9 cellular contexts compared by ENCODE assay signal in the genomic region with DNA sequence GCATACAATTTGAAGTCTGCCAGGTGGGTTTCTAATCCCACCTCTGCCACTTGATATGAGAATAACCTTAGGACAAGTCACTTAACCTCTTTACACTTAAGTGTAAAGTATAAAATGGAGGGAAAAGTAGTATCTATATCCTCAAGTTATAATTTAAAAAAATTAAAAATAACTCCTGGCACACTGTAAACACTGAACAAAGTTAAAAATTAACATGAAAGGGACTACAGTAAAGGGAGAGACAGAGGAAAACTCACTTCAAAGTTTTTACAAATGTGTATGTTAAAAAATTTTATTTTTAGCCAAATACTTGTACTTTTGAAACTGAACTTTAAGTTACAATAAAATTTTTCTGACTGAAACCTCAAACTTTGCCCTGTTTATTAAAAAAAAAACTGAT.
"Had no signal": no experiment of that assay in that cellular context is flagged by ENCODE, and none has a peak within 500 bp of the region (broad histone marks: within the 10 kb centered on the region; RNA-seq: fewer than 3 reads in every experiment).

No MANE protein-coding gene starts in this region.

- H3K4me2 ChIP-seq: GM23338 had no signal

- ATAC-seq: GM23338, K562 had no signal

- H3K4me3 ChIP-seq: GM23338, K562 had no signal

- FAIRE-seq: H1, H54, K562 had no signal

- H3K27ac ChIP-seq: HL-60 had no signal

- DNase-seq: H9, HCEC 1CT, IMR-90, KG1 had no signal

- H2AFZ ChIP-seq: GM23338 had no signal
